In the genomic region with DNA sequence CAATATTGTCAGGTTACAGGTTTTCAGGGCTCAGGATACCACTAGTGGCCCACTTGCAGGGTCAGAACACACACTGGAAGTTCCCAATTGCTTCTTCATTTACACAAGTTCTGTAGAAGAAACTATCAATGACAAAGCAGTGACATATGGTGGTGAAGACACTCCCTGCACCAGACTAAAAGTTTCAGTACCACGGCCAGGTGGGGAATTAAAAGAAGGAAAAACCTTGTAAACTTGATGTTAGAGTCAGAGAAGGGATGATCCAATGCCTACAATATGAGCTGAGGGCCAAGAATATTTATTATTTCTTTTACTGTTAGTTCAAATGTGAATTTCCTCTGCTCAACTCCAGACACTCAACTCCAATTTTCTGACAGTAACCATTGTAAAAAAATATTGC, we compare ENCODE assay signal across 9 cellular contexts.
"Had no signal": no experiment of that assay in that cellular context is flagged by ENCODE, and none has a peak within 500 bp of the region (broad histone marks: within the 10 kb centered on the region; RNA-seq: fewer than 3 reads in every experiment).

No MANE protein-coding gene starts in this region.

- H3K9ac ChIP-seq: GM23248 had no signal

- H3K27ac ChIP-seq: GM23248 had no signal

- H3K36me3 ChIP-seq: HAP-1 had no signal

- H3K4me3 ChIP-seq: GM23248, GM23338, HAP-1 had no signal

- ATAC-seq: GM23338, HCT116 had no signal

- H3K9me3 ChIP-seq: HAP-1 had no signal

- DNase-seq: GM23248, GOT3, H7, H9, HCEC 1CT, HFFc6 had no signal

- H3K4me2 ChIP-seq: GM23338 had no signal

- H2AFZ ChIP-seq: GM23248, GM23338 had no signal
